Comparison of ENCODE assay signal across 15 cellular contexts in genomic region chr14:53233399-53233798, GRCh38.
DNase-seq lines count a peak whose midpoint lies in the region; TF ChIP-seq lines count a peak whose summit lies in the region.
"Had no signal": no experiment of that assay in that cellular context is flagged by ENCODE, and none has a peak within 500 bp of the region (broad histone marks: within the 10 kb centered on the region; RNA-seq: fewer than 3 reads in every experiment).

No MANE protein-coding gene starts in this region.

- H3K27me3 ChIP-seq in neural progenitor cell, result no peaks in the 10 kb centered on the region
- H3K27me3 ChIP-seq: BE2C had no signal

- H3K27ac ChIP-seq in KOPT-K1 (ENCODE audit: low read depth, low read length, poor library complexity, severe bottlenecking), result peak overlapping the region; percentile 6
- H3K27ac ChIP-seq in neural progenitor cell, result no peak overlapping the region
- H3K27ac ChIP-seq: C4-2B, HL-60 had no signal

- H4K20me1 ChIP-seq in neural progenitor cell (ENCODE audit: low read depth), result no peaks in the 10 kb centered on the region

- no peak overlapping the region for H3K9ac ChIP-seq in neural progenitor cell

- peaks cover 4% of the 10 kb centered on the region for H3K4me1 Mint-ChIP-seq in neural progenitor cell

- peaks cover 5% of the 10 kb centered on the region for H3K36me3 Mint-ChIP-seq in neural progenitor cell

- no peak overlapping the region for H2AFZ ChIP-seq in neural progenitor cell (replicated peaks)

- H3K4me3 ChIP-seq in neural progenitor cell, result no peak overlapping the region
- H3K4me3 ChIP-seq: HAP-1 had no signal

- peaks cover 3% of the 10 kb centered on the region for H3K27me3 Mint-ChIP-seq in neural progenitor cell (ENCODE audit: insufficient read depth, low read depth)
- H3K27me3 Mint-ChIP-seq: CD4-positive, alpha-beta T cell had no signal

- H3K36me3 ChIP-seq in KOPT-K1 (ENCODE audit: insufficient read depth, low read length) (peaks cover 10% of the 10 kb centered on the region), neural progenitor cell (no peaks in the 10 kb centered on the region)
- H3K36me3 ChIP-seq: BE2C, HAP-1 had no signal

- H3K4me1 ChIP-seq in neural progenitor cell, result peaks cover 13% of the 10 kb centered on the region
- H3K4me1 ChIP-seq: BE2C, Caco-2 had no signal

- H3F3A ChIP-seq in neural progenitor cell (ENCODE audit: low read depth), result no peaks in the 10 kb centered on the region

- H3K4me2 ChIP-seq in neural progenitor cell, result no peak overlapping the region

- DNase-seq in left kidney (ENCODE audit: low read depth, low spot score) (peak; percentile 29), neural progenitor cell (ENCODE audit: low spot score) (no peak), iPS-NIHi11 (ENCODE audit: low spot score) (no peak), GF-D8 (lab: John Stamatoyannopoulos, UW) (no peak), KG1 (lab: John Stamatoyannopoulos, UW) (no peak)
- no peak for DNase-seq in activated CD4-positive, CD25-positive, alpha-beta regulatory T cell treated with anti-CD3 and anti-CD28 coated beads, Interleukin-2, amount 50 U/mL, for 72 hours
- DNase-seq: ACHN; BE2C; Caco-2; CD4-positive, alpha-beta T cell; GDM1 had no signal

- no peaks in the 10 kb centered on the region for H3K79me2 ChIP-seq in neural progenitor cell (ENCODE audit: low read depth)

- H3K9me3 ChIP-seq in KOPT-K1 (ENCODE audit: insufficient read depth, low read length, poor library complexity, severe bottlenecking) (peaks cover 28% of the 10 kb centered on the region), neural progenitor cell (ENCODE audit: low read depth) (no peaks in the 10 kb centered on the region)
- H3K9me3 ChIP-seq: BE2C, Caco-2, HAP-1 had no signal

- peak overlapping the region; percentile 7 for H3K27ac Mint-ChIP-seq in neural progenitor cell
- H3K27ac Mint-ChIP-seq: CD4-positive, alpha-beta T cell had no signal

- no peak for TF ChIP-seq CTCF in neural progenitor cell (IDR thresholded peaks at IDR 0.05)

- H3K4me3 Mint-ChIP-seq in neural progenitor cell, result no peak overlapping the region
- H3K4me3 Mint-ChIP-seq: CD4-positive, alpha-beta T cell had no signal

- peaks cover 27% of the 10 kb centered on the region for H3K9me3 Mint-ChIP-seq in neural progenitor cell
- H3K9me3 Mint-ChIP-seq: CD4-positive, alpha-beta T cell had no signal
